Comparison of ENCODE assay signal across 12 cellular contexts in genomic region chr13:111304041-111304544, GRCh38. TPM values are rescaled to one million over a fixed set of nuclear protein-coding genes. Genes with fewer than 3 reads are reported as not detected.
A peak's percentile ranks its signal among the peaks of the same experiment; 100 is the strongest.
DNase-seq lines count a peak whose midpoint lies in the region; ATAC-seq and TF ChIP-seq lines count a peak whose summit lies in the region.
"Had no signal": no experiment of that assay in that cellular context is flagged by ENCODE, and none has a peak within 500 bp of the region (broad histone marks: within the 10 kb centered on the region; RNA-seq: fewer than 3 reads in every experiment).

No MANE protein-coding gene starts in this region.

- WGBS in esophagus muscularis mucosa, result 92% methylated on average over 11 of the region's 15 CpGs
- 90 to 91% methylated on average over 15 of the region's 15 CpGs for WGBS in aorta, 2 donors

- no peak overlapping the region for H3K9ac ChIP-seq in MM.1S (ENCODE audit: low read length)

- H3K4me1 ChIP-seq in esophagus muscularis mucosa (no peaks in the 10 kb centered on the region), aorta (ENCODE audit: control insufficient read depth in 1 of 2, insufficient read depth in 2 of 2, low read length in 2 of 2) (no peaks in the 10 kb centered on the region), MM.1S (ENCODE audit: low read length) (no peaks in the 10 kb centered on the region)

- H3K36me3 ChIP-seq in GM06990 (ENCODE audit: control insufficient read depth, insufficient read depth, low read length) (peaks cover 32% of the 10 kb centered on the region), esophagus muscularis mucosa (peaks cover 67 to 90% (median 85%) of the 10 kb centered on the region in 4 donors), aorta (ENCODE audit: control insufficient read depth in 1 of 2, insufficient read depth in 2 of 2, low read length in 1 of 2) (peaks cover 11 to 14% of the 10 kb centered on the region in 2 donors), MM.1S (replicated peaks; ENCODE audit: insufficient read depth, low read length) (0 out of 2 replicates have a peak, but pooled peaks cover 4% of the 10 kb centered on the region)
- H3K36me3 ChIP-seq: ovary had no signal

- H3K27me3 ChIP-seq in GM06990 (replicated peaks; ENCODE audit: control insufficient read depth, insufficient read depth, low read length) (no peaks in the 10 kb centered on the region), esophagus muscularis mucosa (no peaks in the 10 kb centered on the region), aorta (ENCODE audit: control insufficient read depth in 1 of 2, insufficient read depth in 2 of 2, low read length in 1 of 2) (no peaks in the 10 kb centered on the region), MM.1S (replicated peaks; ENCODE audit: insufficient read depth, low read length) (no peaks in the 10 kb centered on the region)
- H3K27me3 ChIP-seq: ovary had no signal

- no peak for TF ChIP-seq EP300 in esophagus muscularis mucosa (IDR thresholded peaks at IDR 0.05)

- intact Hi-C loops in esophagus muscularis mucosa (cut with DNase I), result no loop called here
- intact Hi-C loops in aorta (cut with DNase I), result no loop called here

- TF ChIP-seq CTCF in GM06990 (IDR thresholded peaks at IDR 0.05; ENCODE audit: insufficient read depth, low read length, poor library complexity, severe bottlenecking), result no peak
- TF ChIP-seq CTCF in esophagus muscularis mucosa (IDR thresholded peaks at IDR 0.05), result no peak
- no peak for TF ChIP-seq CTCF in MM.1S (IDR thresholded peaks at IDR 0.05; ENCODE audit: low read length)

- H3K27ac ChIP-seq in esophagus muscularis mucosa (replicated peaks in 1 of 4), result no peak overlapping the region
- no peak overlapping the region for H3K27ac ChIP-seq in aorta (ENCODE audit: low read depth in 1 of 2, low read length in 2 of 2)
- no peak overlapping the region for H3K27ac ChIP-seq in MM.1S (ENCODE audit: low read length)
- H3K27ac ChIP-seq: epithelial cell of prostate, ovary, VCaP had no signal

- no peaks in the 10 kb centered on the region for H3K79me2 ChIP-seq in MM.1S (ENCODE audit: low read length)

- no peak overlapping the region for H3K4me3 ChIP-seq in GM06990 (replicated peaks; ENCODE audit: low read depth, low read length)
- H3K4me3 ChIP-seq in esophagus muscularis mucosa, result no peak overlapping the region
- no peak overlapping the region for H3K4me3 ChIP-seq in aorta (ENCODE audit: low read length in 2 of 2)
- no peak overlapping the region for H3K4me3 ChIP-seq in MM.1S (ENCODE audit: low read length)
- H3K4me3 ChIP-seq: ovary had no signal

- no peak overlapping the region for H3K4me2 ChIP-seq in MM.1S (ENCODE audit: low read depth, low read length)

- TF ChIP-seq POLR2A in esophagus muscularis mucosa (IDR thresholded peaks at IDR 0.05; ENCODE audit: low read depth), result no peak

- DNase-seq in GM06990 (ENCODE audit: extremely low read depth, insufficient read length) (peak; percentile 43), GM19238 (ENCODE audit: insufficient read length, low spot score) (peak; percentile 26), NCI-H2081 (lab: John Stamatoyannopoulos, UW) (no peak), esophagus muscularis mucosa (ENCODE audit: extremely low spot score) (no peak), aorta (no peak), MM.1S (no peak)
- DNase-seq: islet precursor cell had no signal

- H3K9me2 ChIP-seq in MM.1S (replicated peaks; ENCODE audit: insufficient read depth, low read length), result no peaks in the 10 kb centered on the region

- no peak overlapping the region for H2AFZ ChIP-seq in MM.1S (ENCODE audit: low read length)

- no peaks in the 10 kb centered on the region for H3F3A ChIP-seq in MM.1S (ENCODE audit: insufficient read depth, low read length)

- H3K9me3 ChIP-seq in esophagus muscularis mucosa (no peaks in the 10 kb centered on the region), aorta (ENCODE audit: control insufficient read depth, low read length) (no peaks in the 10 kb centered on the region), MM.1S (replicated peaks; ENCODE audit: insufficient read depth, low read length) (no peaks in the 10 kb centered on the region)
- H3K9me3 ChIP-seq: ovary had no signal

- ATAC-seq in HG02763 (IDR thresholded peaks at IDR 0.05; ENCODE audit: unreplicated experiment) (peak; percentile 95), HG03575 (IDR thresholded peaks at IDR 0.05; ENCODE audit: extremely low read depth, insufficient number of reproducible peaks, low FRiP score, unreplicated experiment) (peak; percentile 86), aorta (ENCODE audit: low FRiP score) (no peak)

- no peaks in the 10 kb centered on the region for H4K20me1 ChIP-seq in MM.1S (ENCODE audit: insufficient read depth, low read length)

RNA-seq across cellular contexts. Expression of gene TEX29, which starts 16.3 kb away (rescaled TPM):
- total RNA-seq in esophagus muscularis mucosa (under 1 TPM in 2 of 4 donors, not detected in 2; 0.83 to 0.99 TPM), aorta (1 to 10 TPM in 1 of 2 donors, under 1 TPM in 1; 0.96 to 1.8 TPM)
- 1 to 10 TPM; 1.6 to 5.5 TPM for polyA plus RNA-seq in aorta

Comparison
In these comparisons a context has a peak if more than half of its experiments do, and no peak if none do; other contexts are left out.
1. DNase-seq: peak in GM06990 (single experiment) and GM19238 (single experiment); none in NCI-H2081 (0 of 2), esophagus muscularis mucosa (single experiment), aorta (0 of 2) and MM.1S (single experiment).